ENCODE assay signal across 9 cellular contexts in genomic region chr15:88834211-88834812, GRCh38. TPM values are rescaled to one million over a fixed set of nuclear protein-coding genes. Genes with fewer than 3 reads are reported as not detected.
DNase-seq lines count a peak whose midpoint lies in the region; ATAC-seq and TF ChIP-seq lines count a peak whose summit lies in the region.
"Had no signal": no experiment of that assay in that cellular context is flagged by ENCODE, and none has a peak within 500 bp of the region (broad histone marks: within the 10 kb centered on the region; RNA-seq: fewer than 3 reads in every experiment).

No MANE protein-coding gene starts in this region.

- DNase-seq in RPMI7951 (ENCODE audit: low read depth) (peak; percentile 45), cerebellar cortex (ENCODE audit: low spot score) (peak; percentile 9), kidney tubule cell (ENCODE audit: low spot score) (peak; percentile 54), stomach (peak; percentile 37)

- no peaks in the 10 kb centered on the region for H3K9me3 ChIP-seq in stomach
- H3K9me3 ChIP-seq: neutrophil had no signal

- H3K27ac ChIP-seq in stomach, result no peak overlapping the region
- H3K27ac ChIP-seq: neutrophil had no signal

- intact Hi-C loops in stomach (cut with DNase I; ENCODE audit: low total_unique reads), result no loop called here

- TF ChIP-seq POLR2A in stomach (IDR thresholded peaks at IDR 0.05), result no peak

- TF ChIP-seq CTCF in GM12873 (IDR thresholded peaks at IDR 0.05; ENCODE audit: insufficient read depth, low read depth, low read length, missing control alignments) (peak; percentile 72), stomach (IDR thresholded peaks at IDR 0.05) (peak in 4 of 7 experiments; percentile 16 to 55 (median 39))

- 24 to 45% (median 35%) methylated on average over 11 to 14 of the region's 14 CpGs for WGBS in stomach, 5 donors

- no peaks in the 10 kb centered on the region for H3K36me3 ChIP-seq in stomach
- H3K36me3 ChIP-seq: neutrophil had no signal

- no peak for TF ChIP-seq EP300 in stomach (IDR thresholded peaks at IDR 0.05)

- ATAC-seq in GM21526 (IDR thresholded peaks at IDR 0.05; ENCODE audit: low FRiP score, unreplicated experiment), result no peak
- no peak for ATAC-seq in GM18511 (IDR thresholded peaks at IDR 0.05; ENCODE audit: unreplicated experiment)
- no peak for ATAC-seq in HG03097 (IDR thresholded peaks at IDR 0.05; ENCODE audit: low FRiP score, unreplicated experiment)

- peaks cover 0 to 6% (median 3%) of the 10 kb centered on the region in 3 donors for H3K27me3 ChIP-seq in stomach

- no peak overlapping the region for H3K4me3 ChIP-seq in stomach

- H3K4me1 ChIP-seq in stomach, result no peaks in the 10 kb centered on the region

RNA-seq across cellular contexts. Expression of gene ACAN, which starts 31.1 kb away (rescaled TPM):
- total RNA-seq in RPMI7951 (2014; rRNA removed; shearing (Covaris generic)), result 0.78 and 0.96 TPM in 2 replicates
- 1 to 10 TPM in 1 of 5 donors, under 1 TPM in 2, not detected in 2; under 0.01 to 2.0 (median 0.72) TPM for total RNA-seq in stomach
- under 1 TPM in 1 of 3 donors, not detected in 2; 0.08 TPM for polyA plus RNA-seq in stomach
